Comparison of ENCODE assay signal across 2 cellular contexts in genomic region chr15:63071288-63071909, GRCh38.
TF ChIP-seq lines count a peak whose summit lies in the region.

No MANE protein-coding gene starts in this region.

TF ChIP-seq in A549, 52 proteins besides CTCF, POLR2A, EP300 and RAD21:
- TF ChIP-seq, protein P1, sequence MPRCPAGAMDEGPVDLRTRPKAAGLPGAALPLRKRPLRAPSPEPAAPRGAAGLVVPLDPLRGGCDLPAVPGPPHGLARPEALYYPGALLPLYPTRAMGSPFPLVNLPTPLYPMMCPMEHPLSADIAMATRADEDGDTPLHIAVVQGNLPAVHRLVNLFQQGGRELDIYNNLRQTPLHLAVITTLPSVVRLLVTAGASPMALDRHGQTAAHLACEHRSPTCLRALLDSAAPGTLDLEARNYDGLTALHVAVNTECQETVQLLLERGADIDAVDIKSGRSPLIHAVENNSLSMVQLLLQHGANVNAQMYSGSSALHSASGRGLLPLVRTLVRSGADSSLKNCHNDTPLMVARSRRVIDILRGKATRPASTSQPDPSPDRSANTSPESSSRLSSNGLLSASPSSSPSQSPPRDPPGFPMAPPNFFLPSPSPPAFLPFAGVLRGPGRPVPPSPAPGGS (IDR thresholded peaks at IDR 0.05): no peak
- TF ChIP-seq FOSB (CRISPR knock-in tag; IDR thresholded peaks at IDR 0.05): peak; percentile 48; the same call in 1 of the 2 replicates
- peak; percentile 69 for TF ChIP-seq MAFK (IDR thresholded peaks at IDR 0.05; ENCODE audit: partially characterized antibody)
- TF ChIP-seq, protein P2, sequence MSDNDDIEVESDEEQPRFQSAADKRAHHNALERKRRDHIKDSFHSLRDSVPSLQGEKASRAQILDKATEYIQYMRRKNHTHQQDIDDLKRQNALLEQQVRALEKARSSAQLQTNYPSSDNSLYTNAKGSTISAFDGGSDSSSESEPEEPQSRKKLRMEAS (IDR thresholded peaks at IDR 0.05): no peak
- TF ChIP-seq NFE2L2 (conservative IDR thresholded peaks at IDR 0.05; ENCODE audit: low read length): no peak
- TF ChIP-seq RCOR1 (IDR thresholded peaks at IDR 0.05; ENCODE audit: low read depth, low read length): no peak
- TF ChIP-seq EHMT2 (IDR thresholded peaks at IDR 0.05; ENCODE audit: low read depth): no peak
- TF ChIP-seq HOXB13 (CRISPR knock-in tag; IDR thresholded peaks at IDR 0.05; ENCODE audit: low read depth): no peak
- peak; percentile 11; the same call in 1 of the 2 replicates for TF ChIP-seq HOXA7 (CRISPR knock-in tag; IDR thresholded peaks at IDR 0.05)
- TF ChIP-seq ZFP36 (IDR thresholded peaks at IDR 0.05; ENCODE audit: borderline replicate concordance, partially characterized antibody): no peak
- 0 out of 2 replicates have a peak, but pooled peaks have one; percentile 28 for TF ChIP-seq FOXS1 (CRISPR knock-in tag; IDR thresholded peaks at IDR 0.05)

TF ChIP-seq in K562, 482 proteins besides CTCF, POLR2A, EP300 and RAD21:
- TF ChIP-seq HLTF (IDR thresholded peaks at IDR 0.05): no peak
- TF ChIP-seq TCF7L2 (IDR thresholded peaks at IDR 0.05; ENCODE audit: low read depth, low read length): no peak
- no peak for TF ChIP-seq MTF1 (CRISPR knock-in tag; IDR thresholded peaks at IDR 0.05; ENCODE audit: borderline replicate concordance)
- no peak for TF ChIP-seq CHD1 (IDR thresholded peaks at IDR 0.05; ENCODE audit: low read length)
- TF ChIP-seq E2F3 (CRISPR knock-in tag; IDR thresholded peaks at IDR 0.05): no peak
- TF ChIP-seq ETV6 (IDR thresholded peaks at IDR 0.05; ENCODE audit: borderline replicate concordance in 1 of 2, low read depth in 2 of 2, low read length in 1 of 2): no peak
- no peak for TF ChIP-seq ETV6 (CRISPR knock-in tag; IDR thresholded peaks at IDR 0.05; ENCODE audit: borderline replicate concordance)
- TF ChIP-seq, protein P3, sequence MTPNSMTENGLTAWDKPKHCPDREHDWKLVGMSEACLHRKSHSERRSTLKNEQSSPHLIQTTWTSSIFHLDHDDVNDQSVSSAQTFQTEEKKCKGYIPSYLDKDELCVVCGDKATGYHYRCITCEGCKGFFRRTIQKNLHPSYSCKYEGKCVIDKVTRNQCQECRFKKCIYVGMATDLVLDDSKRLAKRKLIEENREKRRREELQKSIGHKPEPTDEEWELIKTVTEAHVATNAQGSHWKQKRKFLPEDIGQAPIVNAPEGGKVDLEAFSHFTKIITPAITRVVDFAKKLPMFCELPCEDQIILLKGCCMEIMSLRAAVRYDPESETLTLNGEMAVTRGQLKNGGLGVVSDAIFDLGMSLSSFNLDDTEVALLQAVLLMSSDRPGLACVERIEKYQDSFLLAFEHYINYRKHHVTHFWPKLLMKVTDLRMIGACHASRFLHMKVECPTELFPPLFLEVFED (CRISPR knock-in tag; conservative IDR thresholded peaks at IDR 0.05): no peak
- no peak for TF ChIP-seq NELFE (IDR thresholded peaks at IDR 0.05; ENCODE audit: insufficient read depth, insufficient read length)
- TF ChIP-seq FOS (IDR thresholded peaks at IDR 0.05; ENCODE audit: extremely low read depth, insufficient read length): no peak
- TF ChIP-seq SP2 (IDR thresholded peaks at IDR 0.05; ENCODE audit: extremely low read depth, low read depth, low read length, poor library complexity, severe bottlenecking): no peak
- no peak for TF ChIP-seq NBN (IDR thresholded peaks at IDR 0.05; ENCODE audit: low read depth)
- TF ChIP-seq FOXP4 (CRISPR knock-in tag; IDR thresholded peaks at IDR 0.05; ENCODE audit: borderline replicate concordance): no peak
- no peak for TF ChIP-seq HDAC1 (IDR thresholded peaks at IDR 0.05)
- no peak for TF ChIP-seq ILF3 (IDR thresholded peaks at IDR 0.05; ENCODE audit: borderline replicate concordance)
- TF ChIP-seq PRPF4 (IDR thresholded peaks at IDR 0.05; ENCODE audit: insufficient read depth, low read depth, low read length, poor library complexity, severe bottlenecking): no peak
